ENCODE assay signal across 14 cellular contexts in genomic region chr18:79384834-79385233, GRCh38. TPM values are rescaled to one million over a fixed set of nuclear protein-coding genes. Genes with fewer than 3 reads are reported as not detected.
DNase-seq lines count a peak whose midpoint lies in the region; ATAC-seq and TF ChIP-seq lines count a peak whose summit lies in the region.
"Had no signal": no experiment of that assay in that cellular context is flagged by ENCODE, and none has a peak within 500 bp of the region (broad histone marks: within the 10 kb centered on the region; RNA-seq: fewer than 3 reads in every experiment).

No MANE protein-coding gene starts in this region.

- no peak overlapping the region for H3K4me2 ChIP-seq in neuronal stem cell (ENCODE audit: insufficient read depth, low read length, poor library complexity, severe bottlenecking)

- H3K4me1 Mint-ChIP-seq in endodermal cell: peaks cover 16% of the 10 kb centered on the region
- H3K4me1 Mint-ChIP-seq in CD4-positive, alpha-beta memory T cell: peaks cover 0 to 6% (median 4%) of the 10 kb centered on the region in 4 donors
- H3K4me1 Mint-ChIP-seq: CD14-positive monocyte had no signal

- peak overlapping the region; percentile 7 for H3K18ac ChIP-seq in neuronal stem cell (ENCODE audit: low read length)

- ATAC-seq in Right ventricle myocardium inferior (no peak), Right ventricle myocardium superior (ENCODE audit: poor library complexity) (no peak)
- ATAC-seq: HCT116 had no signal

- H3K14ac ChIP-seq in neuronal stem cell (ENCODE audit: low read length): peak overlapping the region; percentile 2

- H3K27me3 ChIP-seq in endodermal cell (ENCODE audit: control insufficient read depth, insufficient read depth, low read length, poor library complexity, severe bottlenecking) (no peaks in the 10 kb centered on the region), neuronal stem cell (ENCODE audit: control insufficient read depth in 3 of 3, insufficient read depth in 3 of 3, low read depth in 1 of 3, low read length in 3 of 3) (peaks cover 0 to 10% (median 2%) of the 10 kb centered on the region in 3 experiments), testis (no peaks in the 10 kb centered on the region)
- no peaks in the 10 kb centered on the region for H3K27me3 ChIP-seq in CD4-positive, alpha-beta memory T cell (ENCODE audit: insufficient read depth, low read length)

- no peak overlapping the region for H3K23ac ChIP-seq in neuronal stem cell (ENCODE audit: low read depth, low read length, poor library complexity)

- no peak overlapping the region for H2AFZ ChIP-seq in neuronal stem cell (ENCODE audit: low read length)

- H4K91ac ChIP-seq in neuronal stem cell (ENCODE audit: low read depth, low read length, poor library complexity): no peak overlapping the region

- H3K9me3 ChIP-seq in endodermal cell (ENCODE audit: control insufficient read depth, low read length) (no peaks in the 10 kb centered on the region), neuronal stem cell (replicated peaks in 1 of 2; ENCODE audit: control insufficient read depth in 2 of 2, insufficient read depth in 1 of 2, low read depth in 1 of 2, low read length in 2 of 2) (no peaks in the 10 kb centered on the region), testis (no peaks in the 10 kb centered on the region)
- H3K9me3 ChIP-seq in CD4-positive, alpha-beta memory T cell (ENCODE audit: control insufficient read depth in 1 of 2, low read length in 2 of 2): no peaks in the 10 kb centered on the region
- H3K9me3 ChIP-seq: Caco-2 had no signal

- 87 to 88% methylated on average over 13 to 16 of the region's 16 CpGs for WGBS in endodermal cell (ENCODE audit: insufficient coverage in 1 of 2, insufficient read length in 1 of 2), 2 experiments
- WGBS in neuronal stem cell (ENCODE audit: extremely low coverage in 2 of 2, insufficient read length in 2 of 2, insufficient replicate concordance in 1 of 2), 2 donors: no CpG with 5 or more reads among the region's 16 CpGs
- 65 to 69% methylated on average over 10 to 16 of the region's 16 CpGs for WGBS in testis, 2 donors

- H2AK5ac ChIP-seq in neuronal stem cell (ENCODE audit: low read depth, low read length): no peak overlapping the region

- H3K27me3 Mint-ChIP-seq in endodermal cell (ENCODE audit: insufficient read depth): no peaks in the 10 kb centered on the region
- peaks cover 0 to 2% of the 10 kb centered on the region in 2 donors for H3K27me3 Mint-ChIP-seq in CD4-positive, alpha-beta memory T cell
- H3K27me3 Mint-ChIP-seq: CD8-positive, alpha-beta memory T cell had no signal

- no peak overlapping the region for H2BK15ac ChIP-seq in neuronal stem cell (ENCODE audit: low read length)

- H3K79me1 ChIP-seq in neuronal stem cell (ENCODE audit: low read depth, low read length): peaks cover 2% of the 10 kb centered on the region

- H3K36me3 Mint-ChIP-seq in endodermal cell (ENCODE audit: low read depth): no peaks in the 10 kb centered on the region
- no peaks in the 10 kb centered on the region for H3K36me3 Mint-ChIP-seq in CD4-positive, alpha-beta memory T cell
- H3K36me3 Mint-ChIP-seq: CD8-positive, alpha-beta memory T cell had no signal

- no peak overlapping the region for H2BK5ac ChIP-seq in neuronal stem cell (ENCODE audit: low read length)

- H3K4ac ChIP-seq in neuronal stem cell (ENCODE audit: low read length): no peak overlapping the region

- no peak overlapping the region for H3K4me3 Mint-ChIP-seq in endodermal cell
- H3K4me3 Mint-ChIP-seq in CD4-positive, alpha-beta memory T cell: no peak overlapping the region
- H3K4me3 Mint-ChIP-seq: CD14-positive monocyte; CD8-positive, alpha-beta memory T cell had no signal

- H4K8ac ChIP-seq in neuronal stem cell (ENCODE audit: low read depth, low read length): no peak overlapping the region

- no peak overlapping the region for H3K27ac Mint-ChIP-seq in endodermal cell
- no peak overlapping the region for H3K27ac Mint-ChIP-seq in CD4-positive, alpha-beta memory T cell
- H3K27ac Mint-ChIP-seq: CD14-positive monocyte had no signal

- TF ChIP-seq POLR2A in testis (IDR thresholded peaks at IDR 0.05): no peak

- TF ChIP-seq CTCF in endodermal cell (conservative IDR thresholded peaks at IDR 0.05): no peak
- TF ChIP-seq CTCF in testis (IDR thresholded peaks at IDR 0.05): no peak

- DNase-seq in Right ventricle myocardium inferior (ENCODE audit: missing footprints) (peak; percentile 43), Right ventricle myocardium superior (no peak), endodermal cell (peak; percentile 27), neuronal stem cell (ENCODE audit: low spot score) (no peak), testis (peak; percentile 6)
- no peak for DNase-seq in CD4-positive, alpha-beta memory T cell
- DNase-seq in NK-92 treated with Interleukin-12 subunit alpha and Interleukin-12 subunit beta, amount 100 ng/mL, for 24 hours (lab: John Stamatoyannopoulos, UW): no peak
- DNase-seq: Caco-2; CD8-positive, alpha-beta memory T cell; GF-D8; IMR-90 had no signal

- H3K9me3 Mint-ChIP-seq in endodermal cell: no peaks in the 10 kb centered on the region
- no peaks in the 10 kb centered on the region for H3K9me3 Mint-ChIP-seq in CD4-positive, alpha-beta memory T cell
- H3K9me3 Mint-ChIP-seq: CD8-positive, alpha-beta memory T cell had no signal

- POLR2A ChIA-PET in CD4-positive, alpha-beta memory T cell (lab: Charles Lee; ENCODE audit: partially characterized antibody): interaction anchor here (2.0 kb wide), 1 partner anchor 138 kb away, joined by 5 read pairs; no protein-coding TSS in a partner anchor

- no peak overlapping the region for H3K4me3 ChIP-seq in endodermal cell (ENCODE audit: low read length)
- no peak overlapping the region for H3K4me3 ChIP-seq in neuronal stem cell (ENCODE audit: low read length in 2 of 2)
- H3K4me3 ChIP-seq in testis: no peak overlapping the region
- no peak overlapping the region for H3K4me3 ChIP-seq in CD4-positive, alpha-beta memory T cell (ENCODE audit: low read length in 2 of 2)

- CTCF ChIA-PET in CD4-positive, alpha-beta memory T cell (lab: Charles Lee; ENCODE audit: partially characterized antibody): interaction anchor here (0.7 to 2.0 kb wide), 2 partner anchors 9 to 258 kb away, joined by 3 to 5 read pairs; no protein-coding TSS in a partner anchor

- intact Hi-C loops in Right ventricle myocardium inferior (cut with DNase I): no loop called here
- intact Hi-C loops in Right ventricle myocardium superior (cut with DNase I): no loop called here
- intact Hi-C loops in testis (cut with DNase I; ENCODE audit: low total_unique reads): loop anchor here (5.0 kb wide), 2 partner anchors 142 to 257 kb away; no protein-coding TSS in a partner anchor
- intact Hi-C loops in CD4-positive, alpha-beta memory T cell (cut with micrococcal nuclease): no loop called here

- no peak overlapping the region for H2BK12ac ChIP-seq in neuronal stem cell (ENCODE audit: low read length)

- H3K9ac ChIP-seq in endodermal cell (ENCODE audit: extremely low read depth, low read length, poor library complexity, severe bottlenecking): no peak overlapping the region
- H3K9ac ChIP-seq in neuronal stem cell (ENCODE audit: low read depth, low read length, poor library complexity): no peak overlapping the region

- H2BK120ac ChIP-seq in neuronal stem cell (ENCODE audit: low read depth, low read length): no peak overlapping the region

- peaks cover 6% of the 10 kb centered on the region for H3K4me1 ChIP-seq in endodermal cell (ENCODE audit: control insufficient read depth, insufficient read depth, low read length)
- peaks cover 0 to 6% of the 10 kb centered on the region in 2 donors for H3K4me1 ChIP-seq in neuronal stem cell (ENCODE audit: control insufficient read depth in 2 of 2, insufficient read depth in 1 of 2, low read depth in 1 of 2, low read length in 2 of 2)
- no peaks in the 10 kb centered on the region for H3K4me1 ChIP-seq in testis
- H3K4me1 ChIP-seq in CD4-positive, alpha-beta memory T cell (ENCODE audit: insufficient read depth, low read length): no peaks in the 10 kb centered on the region
- H3K4me1 ChIP-seq: Caco-2 had no signal

- H3K27ac ChIP-seq in endodermal cell (ENCODE audit: low read depth, low read length) (no peak overlapping the region), neuronal stem cell (replicated peaks; ENCODE audit: low read length) (no peak overlapping the region), testis (no peak overlapping the region)
- no peak overlapping the region for H3K27ac ChIP-seq in CD4-positive, alpha-beta memory T cell (ENCODE audit: low read depth, low read length)

- H3K36me3 ChIP-seq in endodermal cell (ENCODE audit: control insufficient read depth, insufficient read depth, low read length): no peaks in the 10 kb centered on the region
- H3K36me3 ChIP-seq in neuronal stem cell (replicated peaks in 1 of 2; ENCODE audit: control insufficient read depth in 2 of 2, insufficient read depth in 2 of 2, low read length in 2 of 2): no peaks in the 10 kb centered on the region
- H3K36me3 ChIP-seq in testis (ENCODE audit: low read depth, missing control alignments): no peaks in the 10 kb centered on the region
- H3K36me3 ChIP-seq in CD4-positive, alpha-beta memory T cell (ENCODE audit: insufficient read depth, low read length): no peaks in the 10 kb centered on the region

RNA-seq across cellular contexts. Expression of gene NFATC1, which starts 10.9 kb away (rescaled TPM):
- total RNA-seq in Right ventricle myocardium inferior: 18.5 TPM
- total RNA-seq in Right ventricle myocardium superior: 19.8 TPM
- 10 to 100 TPM; 23.4 to 32.5 TPM for total RNA-seq in endodermal cell
- 10.9 TPM for polyA plus RNA-seq in endodermal cell (2013, experiment 1 of 2)
- polyA plus RNA-seq in endodermal cell (2013, experiment 2 of 2): 11.1 TPM
- polyA plus RNA-seq in neuronal stem cell (2013, experiment 1 of 2): 4.7 TPM
- 5.2 TPM for polyA plus RNA-seq in neuronal stem cell (2013, experiment 2 of 2)
- 10 to 100 TPM; 22.2 to 28.1 TPM for total RNA-seq in testis
- polyA plus RNA-seq in testis (ENCODE audit: insufficient read depth, low read depth, low replicate concordance): 27.5 TPM
- 10 to 100 TPM; 64.3 to 69.6 TPM for total RNA-seq in CD4-positive, alpha-beta memory T cell
- 10 to 100 TPM; 15.3 to 45.5 TPM for polyA plus RNA-seq in CD4-positive, alpha-beta memory T cell
- total RNA-seq: HT-29 had no signal

Comparison
In these comparisons a context has a peak if more than half of its experiments do, and no peak if none do; other contexts are left out.
1. DNase-seq: peak in Right ventricle myocardium inferior (single experiment), endodermal cell (single experiment) and testis (single experiment); none in Right ventricle myocardium superior (single experiment), neuronal stem cell (single experiment), CD4-positive, alpha-beta memory T cell (0 of 5) and NK-92 treated with Interleukin-12 subunit alpha and Interleukin-12 subunit beta, amount 100 ng/mL, for 24 hours (single experiment).